In the genomic region with DNA sequence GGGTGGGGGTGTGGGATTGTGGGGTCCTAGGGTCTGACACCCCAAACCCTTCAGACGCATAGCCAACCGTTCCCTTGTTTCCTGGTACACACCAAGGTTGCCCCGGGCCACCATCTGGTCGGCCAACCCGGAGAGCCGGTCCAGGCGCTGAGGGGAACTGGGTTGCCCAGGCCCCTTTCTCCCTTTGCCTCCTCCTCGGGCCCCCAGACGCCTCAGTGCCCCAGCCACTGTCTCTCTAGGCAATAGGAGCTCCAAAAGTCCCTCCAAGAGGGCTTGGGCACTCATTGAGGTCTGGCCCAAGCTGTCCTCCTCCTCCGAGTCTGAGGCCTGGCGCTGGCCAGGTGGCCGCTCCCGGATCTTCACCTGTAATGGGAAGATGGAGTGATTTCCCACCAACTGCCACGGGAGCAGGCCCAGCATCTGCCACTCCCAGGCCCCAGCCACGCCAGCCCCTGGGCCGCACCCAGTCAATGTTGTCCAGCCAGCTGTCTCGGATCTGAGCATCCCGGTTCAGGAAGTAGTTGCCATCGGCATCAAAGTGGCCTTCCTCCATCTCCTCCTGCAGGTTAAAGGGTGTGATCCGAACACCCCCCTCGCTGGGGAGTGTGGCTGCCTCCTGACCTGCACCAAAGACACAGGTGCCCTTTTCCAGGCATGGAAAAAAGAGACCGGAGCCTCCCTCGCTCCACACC, we compare ENCODE assay signal across 10 cellular contexts. TPM values are rescaled to one million over a fixed set of nuclear protein-coding genes. Genes with fewer than 3 reads are reported as not detected.
DNase-seq lines count a peak whose midpoint lies in the region.
"Had no signal": no experiment of that assay in that cellular context is flagged by ENCODE, and none has a peak within 500 bp of the region (broad histone marks: within the 10 kb centered on the region; RNA-seq: fewer than 3 reads in every experiment).

No MANE protein-coding gene starts in this region.

- H3K4me3 ChIP-seq in BLaER1 (peak overlapping the region; percentile 93), MG63 (peak overlapping the region; percentile 96), duodenal mucosa (ENCODE audit: low read depth in 1 of 2, low read length in 2 of 2) (peak overlapping the region; percentile 96 to 98), neuron (ENCODE audit: low read length) (peak overlapping the region; percentile 82)

- H3K27me3 ChIP-seq in BLaER1 (no peaks in the 10 kb centered on the region), MG63 (no peaks in the 10 kb centered on the region), duodenal mucosa (ENCODE audit: control insufficient read depth in 1 of 2, insufficient read depth in 2 of 2, low read length in 2 of 2) (no peaks in the 10 kb centered on the region), neuron (ENCODE audit: insufficient read depth, low read length) (no peaks in the 10 kb centered on the region)

- H3K9ac ChIP-seq in BLaER1 (peak overlapping the region; percentile 92), duodenal mucosa (ENCODE audit: low read depth in 1 of 2, low read length in 2 of 2) (peak overlapping the region; percentile 79 to 97)

- peak overlapping the region; percentile 97 for H3K4me2 ChIP-seq in BLaER1

- no peaks in the 10 kb centered on the region for H3K9me3 ChIP-seq in BLaER1
- no peaks in the 10 kb centered on the region for H3K9me3 ChIP-seq in MG63
- H3K9me3 ChIP-seq in duodenal mucosa (ENCODE audit: control insufficient read depth in 1 of 2, low read length in 2 of 2), result no peaks in the 10 kb centered on the region
- H3K9me3 ChIP-seq in neuron (ENCODE audit: low read length), result no peaks in the 10 kb centered on the region

- peaks cover 65% of the 10 kb centered on the region for H3K4me1 ChIP-seq in BLaER1
- peaks cover 50 to 54% of the 10 kb centered on the region in 2 donors for H3K4me1 ChIP-seq in duodenal mucosa (ENCODE audit: control insufficient read depth in 1 of 2, insufficient read depth in 2 of 2, low read length in 2 of 2)
- H3K4me1 ChIP-seq in neuron (ENCODE audit: insufficient read depth, low read length), result peaks cover 19% of the 10 kb centered on the region

- H3K36me3 ChIP-seq in BLaER1 (peaks cover 65% of the 10 kb centered on the region), MG63 (peaks cover 62% of the 10 kb centered on the region), duodenal mucosa (ENCODE audit: control insufficient read depth in 1 of 2, insufficient read depth in 2 of 2, low read length in 2 of 2) (peaks cover 18 to 54% of the 10 kb centered on the region in 2 donors), neuron (ENCODE audit: insufficient read depth, low read length) (peaks cover 55% of the 10 kb centered on the region)

- H4K20me1 ChIP-seq in BLaER1, result peaks cover 27% of the 10 kb centered on the region

- H3K27ac ChIP-seq in BLaER1 (no peak overlapping the region), duodenal mucosa (ENCODE audit: low read depth, low read length) (no peak overlapping the region)

- DNase-seq in MG63 (no peak), CD1c-positive myeloid dendritic cell (ENCODE audit: extremely low spot score) (no peak), NCI-H1436 treated with DMSO at 0.1 percent for 48 hours (lab: John Stamatoyannopoulos, UW) (no peak), NCI-H510A (lab: John Stamatoyannopoulos, UW) (no peak), amygdala (lab: John Stamatoyannopoulos, UW) (no peak)

- H2AFZ ChIP-seq in neuron (ENCODE audit: low read depth, low read length), result no peak overlapping the region

RNA-seq across cellular contexts. Expression of gene CD2BP2, which starts 1.5 kb away (rescaled TPM):
- 43.8 and 70.0 TPM in 2 replicates for total RNA-seq in MG63 (2014; rRNA removed; shearing (Covaris generic); ENCODE audit: low replicate concordance)

RNA-seq across cellular contexts. Expression of gene TBC1D10B, which starts 16.7 kb away (rescaled TPM):
- 40.3 and 60.6 TPM in 2 replicates for total RNA-seq in MG63 (2014; rRNA removed; shearing (Covaris generic); ENCODE audit: low replicate concordance)

RNA-seq across cellular contexts. Expression of gene MYL11, which starts 21.0 kb away (rescaled TPM):
- total RNA-seq in MG63 (2014; rRNA removed; shearing (Covaris generic); ENCODE audit: low replicate concordance), result not detected in 2 replicates
- total RNA-seq: bronchial epithelial cell, posterior vena cava had no signal

RNA-seq across cellular contexts. Expression of gene SEPTIN1, which starts 28.8 kb away (rescaled TPM):
- not detected in 2 replicates for total RNA-seq in MG63 (2014; rRNA removed; shearing (Covaris generic); ENCODE audit: low replicate concordance)

RNA-seq across cellular contexts. Expression of gene ZNF48, which starts 41.6 kb away (rescaled TPM):
- total RNA-seq in MG63 (2014; rRNA removed; shearing (Covaris generic); ENCODE audit: low replicate concordance), result 17.2 and 19.8 TPM in 2 replicates
